20 cellular contexts compared by ENCODE assay signal in the genomic region with DNA sequence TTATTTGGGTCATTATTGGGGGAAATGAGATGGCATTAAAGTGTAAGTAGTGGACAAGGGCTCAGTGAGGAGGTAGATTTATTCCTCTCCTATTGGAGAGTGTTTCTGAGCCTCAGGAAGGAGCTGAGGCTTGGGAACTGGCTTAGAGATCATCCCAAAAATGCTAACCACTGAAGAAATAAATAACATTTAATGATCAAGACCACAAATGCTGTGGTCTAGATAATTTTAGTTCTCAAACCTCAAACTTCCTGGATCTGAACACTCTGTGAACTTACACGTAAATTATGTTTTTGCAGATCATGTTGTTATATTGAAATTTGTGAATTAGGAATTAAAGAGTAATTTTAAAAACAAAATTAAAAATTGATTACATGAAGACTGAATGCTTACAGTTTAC. TPM values are rescaled to one million over a fixed set of nuclear protein-coding genes. Genes with fewer than 3 reads are reported as not detected.
DNase-seq lines count a peak whose midpoint lies in the region; ATAC-seq and TF ChIP-seq lines count a peak whose summit lies in the region.
"Had no signal": no experiment of that assay in that cellular context is flagged by ENCODE, and none has a peak within 500 bp of the region (broad histone marks: within the 10 kb centered on the region; RNA-seq: fewer than 3 reads in every experiment).

No MANE protein-coding gene starts in this region.

- no peak overlapping the region for H2AFZ ChIP-seq in H9 (ENCODE audit: low read length)

- H3K36me3 Mint-ChIP-seq in activated CD8-positive, alpha-beta T cell treated with anti-CD3 and anti-CD28 coated beads for 36 hours (ENCODE audit: low read depth) = peaks cover 59% of the 10 kb centered on the region
- H3K36me3 Mint-ChIP-seq in immature natural killer cell (peaks cover 0 to 21% (median 9%) of the 10 kb centered on the region in 3 donors), H9 (ENCODE audit: insufficient read depth in 1 of 3, low read depth in 3 of 3) (no peaks in the 10 kb centered on the region; a peak in 1 of 7 replicates)
- peaks cover 57% of the 10 kb centered on the region for H3K36me3 Mint-ChIP-seq in activated T-helper 1 cell treated with anti-CD3 and anti-CD28 coated beads, Interleukin-12 subunit alpha, Interleukin-12 subunit beta, Interleukin-2, Interleukin-4 antibody, amounts not matched to agents 30 ng/mL and 10 ng/mL and 1 ng/mL, durations not matched to agents 14 hours and 24 hours and 36 hours (ENCODE audit: low read depth)

- no peak overlapping the region for H3K14ac ChIP-seq in H9 (ENCODE audit: insufficient read depth, low read length)

- H4K5ac ChIP-seq in H9 (ENCODE audit: insufficient read length, low read depth, low read length) = no peak overlapping the region

- intact Hi-C loops in activated CD8-positive, alpha-beta T cell treated with anti-CD3 and anti-CD28 coated beads for 36 hours (cut with micrococcal nuclease) = no loop called here
- intact Hi-C loops in activated T-helper 1 cell treated with anti-CD3 and anti-CD28 coated beads, Interleukin-12 subunit alpha, Interleukin-12 subunit beta, Interleukin-2, Interleukin-4 antibody, amounts not matched to agents 30 ng/mL and 10 ng/mL and 1 ng/mL, durations not matched to agents 14 hours and 24 hours and 36 hours (cut with micrococcal nuclease) = no loop called here

- no peak overlapping the region for H2AK5ac ChIP-seq in H9 (ENCODE audit: insufficient read length, low read length)

- H2BK12ac ChIP-seq in H9 (ENCODE audit: insufficient read length, low read depth, low read length) = no peak overlapping the region

- no peak overlapping the region for H2BK20ac ChIP-seq in H9 (ENCODE audit: low read depth, low read length, poor library complexity, severe bottlenecking)

- H3K4me1 Mint-ChIP-seq in activated CD8-positive, alpha-beta T cell treated with anti-CD3 and anti-CD28 coated beads for 36 hours (ENCODE audit: low read depth) = peaks cover 62% of the 10 kb centered on the region
- H3K4me1 Mint-ChIP-seq in immature natural killer cell = peaks cover 29 to 47% of the 10 kb centered on the region in 2 donors
- H3K4me1 Mint-ChIP-seq in H9 = peaks cover 8 to 13% of the 10 kb centered on the region in 2 experiments
- peaks cover 52% of the 10 kb centered on the region for H3K4me1 Mint-ChIP-seq in activated T-helper 1 cell treated with anti-CD3 and anti-CD28 coated beads, Interleukin-12 subunit alpha, Interleukin-12 subunit beta, Interleukin-2, Interleukin-4 antibody, amounts not matched to agents 30 ng/mL and 10 ng/mL and 1 ng/mL, durations not matched to agents 14 hours and 24 hours and 36 hours (ENCODE audit: low read depth)

- ATAC-seq in activated CD8-positive, alpha-beta T cell treated with anti-CD3 and anti-CD28 coated beads for 36 hours = no peak
- ATAC-seq: gastroesophageal sphincter had no signal

- H3F3A ChIP-seq in DOHH2 (ENCODE audit: control insufficient read depth, insufficient read depth) = no peaks in the 10 kb centered on the region

- H3K79me1 ChIP-seq in H9 (ENCODE audit: insufficient read depth, low read depth, low read length, poor library complexity, severe bottlenecking) = no peaks in the 10 kb centered on the region

- H3K23me2 ChIP-seq in H9 (ENCODE audit: insufficient read length, low read depth, low read length, poor library complexity, severe bottlenecking) = no peaks in the 10 kb centered on the region

- H3K27me3 ChIP-seq in DOHH2 (ENCODE audit: control insufficient read depth, low read length) = no peaks in the 10 kb centered on the region
- H3K27me3 ChIP-seq in H9 (ENCODE audit: insufficient read depth, low read length) = no peaks in the 10 kb centered on the region
- H3K27me3 ChIP-seq: BE2C, gastroesophageal sphincter, right atrium auricular region, SJCRH30, transverse colon had no signal

- H3K9me3 Mint-ChIP-seq in activated CD8-positive, alpha-beta T cell treated with anti-CD3 and anti-CD28 coated beads for 36 hours = no peaks in the 10 kb centered on the region
- no peaks in the 10 kb centered on the region for H3K9me3 Mint-ChIP-seq in immature natural killer cell
- no peaks in the 10 kb centered on the region for H3K9me3 Mint-ChIP-seq in H9
- no peaks in the 10 kb centered on the region for H3K9me3 Mint-ChIP-seq in activated T-helper 1 cell treated with anti-CD3 and anti-CD28 coated beads, Interleukin-12 subunit alpha, Interleukin-12 subunit beta, Interleukin-2, Interleukin-4 antibody, amounts not matched to agents 30 ng/mL and 10 ng/mL and 1 ng/mL, durations not matched to agents 14 hours and 24 hours and 36 hours

- no peaks in the 10 kb centered on the region for H4K20me1 ChIP-seq in DOHH2 (ENCODE audit: control insufficient read depth, insufficient read depth, low read depth, low read length)
- no peaks in the 10 kb centered on the region for H4K20me1 ChIP-seq in H9 (ENCODE audit: control insufficient read depth, insufficient read depth, insufficient read length)

- H3K79me2 ChIP-seq in DOHH2 (ENCODE audit: control insufficient read depth, low read length) (no peaks in the 10 kb centered on the region), H9 (ENCODE audit: insufficient read depth, low read length) (no peaks in the 10 kb centered on the region)

- no peaks in the 10 kb centered on the region for H3K9me3 ChIP-seq in DOHH2 (ENCODE audit: control insufficient read depth, insufficient read depth, low read length)
- H3K9me3 ChIP-seq in H9 (ENCODE audit: control insufficient read depth, low read depth, low read length) = no peaks in the 10 kb centered on the region
- H3K9me3 ChIP-seq: BE2C, gastroesophageal sphincter, right atrium auricular region, SJCRH30, transverse colon had no signal

- H2BK5ac ChIP-seq in H9 (ENCODE audit: insufficient read length, low read length) = no peak overlapping the region

- H3K27ac ChIP-seq in DOHH2 (ENCODE audit: low read depth, low read length) = no peak overlapping the region
- no peak overlapping the region for H3K27ac ChIP-seq in H9 (ENCODE audit: insufficient read length, low read depth, low read length)
- H3K27ac ChIP-seq: gastroesophageal sphincter, right atrium auricular region, SJCRH30, transverse colon had no signal

- no peak overlapping the region for H4K91ac ChIP-seq in H9 (ENCODE audit: insufficient read length, low read depth, low read length)

- no peak overlapping the region for H3K18ac ChIP-seq in H9 (ENCODE audit: insufficient read length, low read depth, low read length)

- no peak overlapping the region for H3T11ph ChIP-seq in H9 (ENCODE audit: low read length)

- H2BK120ac ChIP-seq in H9 (ENCODE audit: low read depth, low read length, poor library complexity, severe bottlenecking) = no peak overlapping the region

- TF ChIP-seq CTCF in AG10803 (conservative IDR thresholded peaks at IDR 0.05; ENCODE audit: low read length) (no peak), DOHH2 (IDR thresholded peaks at IDR 0.05; ENCODE audit: low read depth, low read length, poor library complexity, severe bottlenecking) (no peak), H9 (conservative IDR thresholded peaks at IDR 0.05) (no peak)
- no peak for TF ChIP-seq CTCF in activated CD8-positive, alpha-beta T cell treated with anti-CD3 and anti-CD28 coated beads for 36 hours (IDR thresholded peaks at IDR 0.05)

- no peaks in the 10 kb centered on the region for H3K36me3 ChIP-seq in DOHH2 (ENCODE audit: control insufficient read depth, low read length)
- H3K36me3 ChIP-seq: BE2C, gastroesophageal sphincter, right atrium auricular region, transverse colon had no signal

- peaks cover 15% of the 10 kb centered on the region for H3K4me1 ChIP-seq in DOHH2 (ENCODE audit: control insufficient read depth, low read length)
- peaks cover 4% of the 10 kb centered on the region; the same call in 1 of the 2 replicates for H3K4me1 ChIP-seq in H9 (ENCODE audit: insufficient read depth, low read length)
- H3K4me1 ChIP-seq: BE2C had no signal

- peak overlapping the region; percentile 31 for H3K4me2 ChIP-seq in DOHH2 (ENCODE audit: low read length)
- no peak overlapping the region for H3K4me2 ChIP-seq in H9 (ENCODE audit: insufficient read depth, insufficient read length, low read length)

- H4K8ac ChIP-seq in H9 (replicated peaks; ENCODE audit: insufficient read length, low read depth, low read length) = no peak overlapping the region

- H3K4ac ChIP-seq in H9 (ENCODE audit: low read depth, low read length) = no peak overlapping the region

- H3K4me3 ChIP-seq in AG10803 (ENCODE audit: low read length) = no peak overlapping the region
- no peak overlapping the region for H3K4me3 ChIP-seq in DOHH2 (ENCODE audit: low read length)
- H3K4me3 ChIP-seq: gastroesophageal sphincter, right atrium auricular region, SJCRH30, transverse colon had no signal

- H3K9me2 ChIP-seq in DOHH2 (replicated peaks; ENCODE audit: control insufficient read depth, low read length) = no peaks in the 10 kb centered on the region

- H3K4me3 Mint-ChIP-seq in activated CD8-positive, alpha-beta T cell treated with anti-CD3 and anti-CD28 coated beads for 36 hours = no peak overlapping the region
- H3K4me3 Mint-ChIP-seq in immature natural killer cell (peak overlapping the region; percentile 1 to 74 (median 34)), H9 (no peak overlapping the region)
- H3K4me3 Mint-ChIP-seq in activated T-helper 1 cell treated with anti-CD3 and anti-CD28 coated beads, Interleukin-12 subunit alpha, Interleukin-12 subunit beta, Interleukin-2, Interleukin-4 antibody, amounts not matched to agents 30 ng/mL and 10 ng/mL and 1 ng/mL, durations not matched to agents 14 hours and 24 hours and 36 hours = no peak overlapping the region

- no CpG with 5 or more reads among the region's 1 CpG for WGBS in H9 (ENCODE audit: extremely low coverage, insufficient read length, low lambda C conversion rate)

- H3K27ac Mint-ChIP-seq in activated CD8-positive, alpha-beta T cell treated with anti-CD3 and anti-CD28 coated beads for 36 hours = peak overlapping the region; percentile 51
- H3K27ac Mint-ChIP-seq in immature natural killer cell (peak overlapping the region; percentile 7 to 87 (median 51)), H9 (no peak overlapping the region)
- no peak overlapping the region for H3K27ac Mint-ChIP-seq in activated T-helper 1 cell treated with anti-CD3 and anti-CD28 coated beads, Interleukin-12 subunit alpha, Interleukin-12 subunit beta, Interleukin-2, Interleukin-4 antibody, amounts not matched to agents 30 ng/mL and 10 ng/mL and 1 ng/mL, durations not matched to agents 14 hours and 24 hours and 36 hours

- no peaks in the 10 kb centered on the region for H3K27me3 Mint-ChIP-seq in activated CD8-positive, alpha-beta T cell treated with anti-CD3 and anti-CD28 coated beads for 36 hours
- H3K27me3 Mint-ChIP-seq in immature natural killer cell (ENCODE audit: low read depth in 3 of 3) (peaks cover 0 to 4% (median 0%) of the 10 kb centered on the region in 3 donors), H9 (ENCODE audit: low read depth) (no peaks in the 10 kb centered on the region)
- H3K27me3 Mint-ChIP-seq in activated T-helper 1 cell treated with anti-CD3 and anti-CD28 coated beads, Interleukin-12 subunit alpha, Interleukin-12 subunit beta, Interleukin-2, Interleukin-4 antibody, amounts not matched to agents 30 ng/mL and 10 ng/mL and 1 ng/mL, durations not matched to agents 14 hours and 24 hours and 36 hours (ENCODE audit: insufficient read depth) = no peaks in the 10 kb centered on the region

- DNase-seq in AG10803 (ENCODE audit: low read depth) = peak; percentile 78
- no peak for DNase-seq in activated CD8-positive, alpha-beta T cell treated with anti-CD3 and anti-CD28 coated beads for 36 hours
- DNase-seq in immature natural killer cell = no peak
- DNase-seq in H9 = no peak
- no peak for DNase-seq in hypothalamus (lab: John Stamatoyannopoulos, UW)
- no peak for DNase-seq in activated T-helper 1 cell treated with anti-CD3 and anti-CD28 coated beads, Interleukin-12 subunit alpha, Interleukin-12 subunit beta, Interleukin-2, Interleukin-4 antibody, amounts not matched to agents 30 ng/mL and 10 ng/mL and 1 ng/mL, durations not matched to agents 14 hours and 24 hours and 36 hours (ENCODE audit: low spot score)
- DNase-seq in NCI-H2227 treated with DMSO at 0.1 percent for 48 hours (lab: John Stamatoyannopoulos, UW) = no peak
- DNase-seq: activated gamma-delta T cell treated with Interleukin-2 at 50 U/mL for 16 hours; BE2C; caudate nucleus; mammary epithelial cell; NCI-H146; NCI-H446; stimulated activated CD4-positive, alpha-beta T cell treated with anti-CD3 and anti-CD28 coated beads, Interleukin-2, amount 100 ng/mL, for 48 hours; transverse colon had no signal

- no peak overlapping the region for H3K23ac ChIP-seq in H9 (ENCODE audit: insufficient read length, low read depth, low read length)

- no peak overlapping the region for H3K9ac ChIP-seq in H9 (ENCODE audit: extremely low read depth, insufficient read length, low read length)

- POLR2A ChIA-PET in activated CD8-positive, alpha-beta T cell treated with anti-CD3 and anti-CD28 coated beads for 36 hours (lab: Charles Lee) = interaction anchor here (1.9 kb wide), 1 partner anchor 25 kb away, joined by 4 read pairs; no protein-coding TSS in a partner anchor

- CTCF ChIA-PET in activated CD8-positive, alpha-beta T cell treated with anti-CD3 and anti-CD28 coated beads for 36 hours (lab: Charles Lee) = interaction anchor here (0.6 kb wide), 1 partner anchor 1194 kb away, joined by 3 read pairs; no protein-coding TSS in a partner anchor

- no peak overlapping the region for H3K56ac ChIP-seq in H9 (ENCODE audit: insufficient read length, low read depth, low read length)

- no peak overlapping the region for H2BK15ac ChIP-seq in H9 (ENCODE audit: low read depth, low read length)

RNA-seq across cellular contexts. Expression of gene MDFIC, which starts 27.3 kb away (rescaled TPM):
- total RNA-seq in activated CD8-positive, alpha-beta T cell treated with anti-CD3 and anti-CD28 coated beads for 36 hours = 10 to 100 TPM; 53.5 to 55.3 TPM
- polyA plus RNA-seq in immature natural killer cell = 10 to 100 TPM; 20.3 to 40.5 (median 26.8) TPM
- 2.0 and 2.1 TPM in 2 replicates for total RNA-seq in H9 (2021)
- 114 and 136 TPM in 2 replicates for total RNA-seq in activated T-helper 1 cell treated with anti-CD3 and anti-CD28 coated beads, Interleukin-12 subunit alpha, Interleukin-12 subunit beta, Interleukin-2, Interleukin-4 antibody, amounts not matched to agents 30 ng/mL and 10 ng/mL and 1 ng/mL, durations not matched to agents 14 hours and 24 hours and 36 hours
- total RNA-seq: OCI-LY7 had no signal

Comparison
In these comparisons a context has a peak if more than half of its experiments do, and no peak if none do; other contexts are left out.
1. H3K27ac Mint-ChIP-seq: peak in activated CD8-positive, alpha-beta T cell treated with anti-CD3 and anti-CD28 coated beads for 36 hours (single experiment) and immature natural killer cell (6 of 6); none in H9 (0 of 3) and activated T-helper 1 cell treated with anti-CD3 and anti-CD28 coated beads, Interleukin-12 subunit alpha, Interleukin-12 subunit beta, Interleukin-2, Interleukin-4 antibody, amounts not matched to agents 30 ng/mL and 10 ng/mL and 1 ng/mL, durations not matched to agents 14 hours and 24 hours and 36 hours (single experiment).
2. H3K4me3 Mint-ChIP-seq: peak in immature natural killer cell (5 of 5); none in activated CD8-positive, alpha-beta T cell treated with anti-CD3 and anti-CD28 coated beads for 36 hours (single experiment), H9 (0 of 2) and activated T-helper 1 cell treated with anti-CD3 and anti-CD28 coated beads, Interleukin-12 subunit alpha, Interleukin-12 subunit beta, Interleukin-2, Interleukin-4 antibody, amounts not matched to agents 30 ng/mL and 10 ng/mL and 1 ng/mL, durations not matched to agents 14 hours and 24 hours and 36 hours (single experiment).
3. RNA of gene MDFIC, which starts 27.3 kb away (total RNA-seq): 114 to 136 TPM in activated T-helper 1 cell treated with anti-CD3 and anti-CD28 coated beads, Interleukin-12 subunit alpha, Interleukin-12 subunit beta, Interleukin-2, Interleukin-4 antibody, amounts not matched to agents 30 ng/mL and 10 ng/mL and 1 ng/mL, durations not matched to agents 14 hours and 24 hours and 36 hours and 53.5 to 55.3 TPM in activated CD8-positive, alpha-beta T cell treated with anti-CD3 and anti-CD28 coated beads for 36 hours; 2.0 to 2.1 TPM in H9; every median in the first group is over 10 times any median in the second.